In genomic region chr7:47581821-47582747, GRCh38 we compare ENCODE assay signal across 8 cellular contexts. TPM values are rescaled to one million over a fixed set of nuclear protein-coding genes. Genes with fewer than 3 reads are reported as not detected.
DNase-seq lines count a peak whose midpoint lies in the region; ATAC-seq, FAIRE-seq and TF ChIP-seq lines count a peak whose summit lies in the region.

TNS3 (minus strand) TSS chr7:47582111; CDS start chr7:47439636, 142,475 bp downstream.

- no peak for ATAC-seq in HG03571 (IDR thresholded peaks at IDR 0.05; ENCODE audit: unreplicated experiment)
- no peak for ATAC-seq in activated T-cell treated with anti-CD3 and anti-CD28 coated beads, Interleukin-2, amount 50 U/mL, for 72 hours (replicated peaks in 1 of 2)

- H3K27me3 ChIP-seq in SJSA1 (replicated peaks) (no peaks in the 10 kb centered on the region), neuron (ENCODE audit: insufficient read depth, low read length) (no peaks in the 10 kb centered on the region)

- TF ChIP-seq CTCF in HFF-Myc (IDR thresholded peaks at IDR 0.05; ENCODE audit: low read depth, low read length, missing control alignments): peak; percentile 3

- H3K4me3 ChIP-seq in HFF-Myc (replicated peaks; ENCODE audit: low read depth, low read length) (peak within 1 kb of the TSS; percentile 87), SJSA1 (peak within 1 kb of the TSS; percentile 96), neuron (ENCODE audit: low read length) (peak within 1 kb of the TSS; percentile 68)

- H3K4me1 ChIP-seq in SJSA1 (replicated peaks) (peaks cover 61% of the 10 kb centered on the region), neuron (ENCODE audit: insufficient read depth, low read length) (peaks cover 10% of the 10 kb centered on the region)

- H3K36me3 ChIP-seq in SJSA1 (peaks cover 20% of the 10 kb centered on the region), neuron (ENCODE audit: insufficient read depth, low read length) (no peaks in the 10 kb centered on the region)

- peak within 1 kb of the TSS; percentile 92 for H3K27ac ChIP-seq in SJSA1

- H3K4me1 Mint-ChIP-seq in activated T-cell treated with anti-CD3 and anti-CD28 coated beads, Interleukin-2, amount 50 U/mL, for 72 hours (ENCODE audit: low read depth): peaks cover 8% of the 10 kb centered on the region

- FAIRE-seq in frontal cortex (lab: Jason Lieb, UNC): no peak

- no peaks in the 10 kb centered on the region for H3K9me3 Mint-ChIP-seq in activated T-cell treated with anti-CD3 and anti-CD28 coated beads, Interleukin-2, amount 50 U/mL, for 72 hours

- H3K27me3 Mint-ChIP-seq in activated T-cell treated with anti-CD3 and anti-CD28 coated beads, Interleukin-2, amount 50 U/mL, for 72 hours (ENCODE audit: low read depth): peaks cover 24% of the 10 kb centered on the region

- H3K36me3 Mint-ChIP-seq in activated T-cell treated with anti-CD3 and anti-CD28 coated beads, Interleukin-2, amount 50 U/mL, for 72 hours (ENCODE audit: insufficient read depth in 2 of 2): no peaks in the 10 kb centered on the region

- peak within 1 kb of the TSS; percentile 97 for H2AFZ ChIP-seq in neuron (ENCODE audit: low read depth, low read length)

- H3K9me3 ChIP-seq in SJSA1 (replicated peaks) (no peaks in the 10 kb centered on the region), neuron (ENCODE audit: low read length) (no peaks in the 10 kb centered on the region)

- peak within 1 kb of the TSS in 1 of 2 donors; percentile 27 for H3K4me3 Mint-ChIP-seq in activated T-cell treated with anti-CD3 and anti-CD28 coated beads, Interleukin-2, amount 50 U/mL, for 72 hours

- no peak for DNase-seq in HFF-Myc (ENCODE audit: extremely low read depth, low read depth)
- DNase-seq in SJSA1 (ENCODE audit: low read depth in 1 of 2, low spot score in 2 of 2): peak in 1 of 2 experiments; percentile 65
- DNase-seq in frontal cortex (ENCODE audit: low spot score in 2 of 2): peak; percentile 51 to 54
- DNase-seq in activated T-cell treated with anti-CD3 and anti-CD28 coated beads, Interleukin-2, amount 50 U/mL, for 48 hours: no peak
- DNase-seq in SIG-M5 treated with dmso at 0.1 percent for 504 hours (lab: John Stamatoyannopoulos, UW; ENCODE audit: unreplicated experiment): no peak
- no peak for DNase-seq in activated T-cell treated with anti-CD3 and anti-CD28 coated beads, Interleukin-2, amount 50 U/mL, for 72 hours

- H3K27ac Mint-ChIP-seq in activated T-cell treated with anti-CD3 and anti-CD28 coated beads, Interleukin-2, amount 50 U/mL, for 72 hours: no peak within 1 kb of the TSS

RNA-seq across cellular contexts. Expression of gene TNS3, which starts in this region (rescaled TPM):
- total RNA-seq in SJSA1 (2014; rRNA removed; shearing (Covaris generic)): 56.9 and 92.5 TPM in 2 replicates
- 6.1 TPM for total RNA-seq in frontal cortex
- 1 to 10 TPM in 1 of 2 donors, under 1 TPM in 1; 0.29 to 1.2 TPM for total RNA-seq in activated T-cell treated with anti-CD3 and anti-CD28 coated beads, Interleukin-2, amount 50 U/mL, for 72 hours

Comparison
In these comparisons a context has a peak if more than half of its experiments do, and no peak if none do; other contexts are left out.
1. DNase-seq: peak in frontal cortex (2 of 2); none in HFF-Myc (single experiment), activated T-cell treated with anti-CD3 and anti-CD28 coated beads, Interleukin-2, amount 50 U/mL, for 48 hours (0 of 2), SIG-M5 treated with dmso at 0.1 percent for 504 hours (single experiment) and activated T-cell treated with anti-CD3 and anti-CD28 coated beads, Interleukin-2, amount 50 U/mL, for 72 hours (0 of 2).
2. Peak in every context shown above with its lines, with median percentiles within 50 percentile points of each other: H3K4me3 ChIP-seq.